ENCODE assay signal across 1 cellular context in the genomic region with DNA sequence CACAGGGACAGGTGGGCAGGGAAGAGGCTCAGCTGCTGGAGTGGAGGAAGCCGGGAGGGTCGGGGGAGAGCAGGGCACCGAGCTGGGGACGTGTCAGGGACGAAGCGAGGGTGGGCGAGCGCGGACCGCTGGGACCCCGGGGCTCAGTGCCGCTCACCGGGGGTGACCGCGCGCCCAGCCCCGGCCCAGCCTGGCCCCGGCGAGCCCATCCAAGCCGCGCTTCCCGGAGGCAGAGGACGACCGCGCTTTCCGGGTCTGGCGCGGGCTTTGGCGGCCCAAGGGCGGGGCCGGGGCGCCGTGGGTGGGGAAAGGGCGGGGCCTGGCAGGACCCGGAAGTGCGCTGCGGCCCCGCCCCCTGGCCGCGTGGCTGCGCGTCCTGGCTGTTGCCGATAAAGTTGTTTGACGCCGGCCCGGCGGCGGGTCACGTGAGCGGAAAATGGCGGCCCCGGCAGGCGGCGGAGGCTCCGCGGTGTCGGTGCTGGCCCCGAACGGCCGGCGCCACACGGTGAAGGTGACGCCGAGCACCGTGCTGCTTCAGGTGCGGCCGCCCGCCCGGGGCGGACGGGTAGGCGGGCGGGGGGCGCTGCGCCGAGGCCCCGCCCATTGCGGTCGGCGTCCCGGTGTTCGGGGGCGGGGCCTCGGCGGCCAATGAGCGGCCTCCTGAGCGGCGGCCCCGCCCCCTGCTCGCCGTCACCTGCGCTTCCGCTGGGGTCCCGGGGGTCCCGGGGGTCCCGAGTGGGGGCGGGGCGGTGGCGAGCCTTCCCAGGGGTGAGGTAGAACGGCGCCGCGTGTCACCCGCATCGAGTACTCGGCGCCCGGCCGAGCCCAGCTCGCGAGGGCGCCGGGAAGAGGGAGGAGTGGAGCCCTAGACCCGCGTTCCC.
TF ChIP-seq lines count a peak whose summit lies in the region.

A gene with protein sequence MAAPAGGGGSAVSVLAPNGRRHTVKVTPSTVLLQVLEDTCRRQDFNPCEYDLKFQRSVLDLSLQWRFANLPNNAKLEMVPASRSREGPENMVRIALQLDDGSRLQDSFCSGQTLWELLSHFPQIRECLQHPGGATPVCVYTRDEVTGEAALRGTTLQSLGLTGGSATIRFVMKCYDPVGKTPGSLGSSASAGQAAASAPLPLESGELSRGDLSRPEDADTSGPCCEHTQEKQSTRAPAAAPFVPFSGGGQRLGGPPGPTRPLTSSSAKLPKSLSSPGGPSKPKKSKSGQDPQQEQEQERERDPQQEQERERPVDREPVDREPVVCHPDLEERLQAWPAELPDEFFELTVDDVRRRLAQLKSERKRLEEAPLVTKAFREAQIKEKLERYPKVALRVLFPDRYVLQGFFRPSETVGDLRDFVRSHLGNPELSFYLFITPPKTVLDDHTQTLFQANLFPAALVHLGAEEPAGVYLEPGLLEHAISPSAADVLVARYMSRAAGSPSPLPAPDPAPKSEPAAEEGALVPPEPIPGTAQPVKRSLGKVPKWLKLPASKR (plus strand): TSS at position 419 of the 881 bp plus-strand sequence. CDS start 18 bp downstream, at position 437.

TF ChIP-seq in HEK293, 187 proteins besides CTCF, POLR2A, EP300 and RAD21 (continued from another document and continues in another):
- TF ChIP-seq, protein P1, sequence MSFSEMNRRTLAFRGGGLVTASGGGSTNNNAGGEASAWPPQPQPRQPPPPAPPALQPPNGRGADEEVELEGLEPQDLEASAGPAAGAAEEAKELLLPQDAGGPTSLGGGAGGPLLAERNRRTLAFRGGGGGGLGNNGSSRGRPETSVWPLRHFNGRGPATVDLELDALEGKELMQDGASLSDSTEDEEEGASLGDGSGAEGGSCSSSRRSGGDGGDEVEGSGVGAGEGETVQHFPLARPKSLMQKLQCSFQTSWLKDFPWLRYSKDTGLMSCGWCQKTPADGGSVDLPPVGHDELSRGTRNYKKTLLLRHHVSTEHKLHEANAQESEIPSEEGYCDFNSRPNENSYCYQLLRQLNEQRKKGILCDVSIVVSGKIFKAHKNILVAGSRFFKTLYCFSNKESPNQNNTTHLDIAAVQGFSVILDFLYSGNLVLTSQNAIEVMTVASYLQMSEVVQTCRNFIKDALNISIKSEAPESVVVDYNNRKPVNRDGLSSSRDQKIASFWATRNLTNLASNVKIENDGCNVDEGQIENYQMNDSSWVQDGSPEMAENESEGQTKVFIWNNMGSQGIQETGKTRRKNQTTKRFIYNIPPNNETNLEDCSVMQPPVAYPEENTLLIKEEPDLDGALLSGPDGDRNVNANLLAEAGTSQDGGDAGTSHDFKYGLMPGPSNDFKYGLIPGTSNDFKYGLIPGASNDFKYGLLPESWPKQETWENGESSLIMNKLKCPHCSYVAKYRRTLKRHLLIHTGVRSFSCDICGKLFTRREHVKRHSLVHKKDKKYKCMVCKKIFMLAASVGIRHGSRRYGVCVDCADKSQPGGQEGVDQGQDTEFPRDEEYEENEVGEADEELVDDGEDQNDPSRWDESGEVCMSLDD (tag by site-specific recombination; IDR thresholded peaks at IDR 0.05): peak; percentile 84; the same call in 1 of the 2 replicates
- TF ChIP-seq ZNF211 (tag by site-specific recombination; IDR thresholded peaks at IDR 0.05; ENCODE audit: low read depth) (no peak), SP2 (tag by site-specific recombination; IDR thresholded peaks at IDR 0.05) (peak; percentile 46), ZBTB21 (tag by site-specific recombination; IDR thresholded peaks at IDR 0.05) (no peak), ZNF239 (tag by site-specific recombination; IDR thresholded peaks at IDR 0.05) (0 out of 2 replicates have a peak, but pooled peaks have one; percentile 30), ZNF266 (tag by site-specific recombination; IDR thresholded peaks at IDR 0.05; ENCODE audit: low read depth) (no peak), ZNF664 (tag by site-specific recombination; IDR thresholded peaks at IDR 0.05) (no peak), ZEB2 (tag by site-specific recombination; IDR thresholded peaks at IDR 0.05) (peak; percentile 81), EGR2 (tag by site-specific recombination; IDR thresholded peaks at IDR 0.05; ENCODE audit: low read depth) (0 out of 2 replicates have a peak, but pooled peaks have one; percentile 4), ZIC2 (tag by site-specific recombination; IDR thresholded peaks at IDR 0.05) (no peak), ZBTB8A (tag by site-specific recombination; IDR thresholded peaks at IDR 0.05) (0 out of 2 replicates have a peak, but pooled peaks have one; percentile 24), ZFP3 (tag by site-specific recombination; IDR thresholded peaks at IDR 0.05; ENCODE audit: low read depth) (no peak), KLF10 (tag by site-specific recombination; IDR thresholded peaks at IDR 0.05) (peak; percentile 99), IKZF3 (tag by site-specific recombination; IDR thresholded peaks at IDR 0.05) (peak; percentile 77), ZNF24 (tag by site-specific recombination; IDR thresholded peaks at IDR 0.05) (no peak), ZNF654 (tag by site-specific recombination; IDR thresholded peaks at IDR 0.05; ENCODE audit: low read depth) (no peak), SP7 (tag by site-specific recombination; IDR thresholded peaks at IDR 0.05) (0 out of 2 replicates have a peak, but pooled peaks have one; percentile 31), ZNF221 (tag by site-specific recombination; IDR thresholded peaks at IDR 0.05; ENCODE audit: borderline replicate concordance) (no peak), ZNF660 (tag by site-specific recombination; IDR thresholded peaks at IDR 0.05) (peak; percentile 95), YY2 (tag by site-specific recombination; IDR thresholded peaks at IDR 0.05) (peak; percentile 73; the same call in 1 of the 2 replicates), ZNF121 (tag by site-specific recombination; IDR thresholded peaks at IDR 0.05) (0 out of 2 replicates have a peak, but pooled peaks have one; percentile 19), ZNF112 (tag by site-specific recombination; IDR thresholded peaks at IDR 0.05) (no peak), ZNF223 (tag by site-specific recombination; IDR thresholded peaks at IDR 0.05) (0 out of 2 replicates have a peak, but pooled peaks have one; percentile 42), ZBTB48 (tag by site-specific recombination; IDR thresholded peaks at IDR 0.05) (peak; percentile 91), WT1 (tag by site-specific recombination; IDR thresholded peaks at IDR 0.05) (no peak), ZNF596 (tag by site-specific recombination; IDR thresholded peaks at IDR 0.05) (no peak), ZFP37 (tag by site-specific recombination; IDR thresholded peaks at IDR 0.05) (0 out of 2 replicates have a peak, but pooled peaks have one; percentile 58), ZNF174 (tag by site-specific recombination; IDR thresholded peaks at IDR 0.05) (no peak), ZFHX2 (tag by site-specific recombination; conservative IDR thresholded peaks at IDR 0.05) (peak; percentile 57), RBAK (tag by site-specific recombination; IDR thresholded peaks at IDR 0.05) (no peak), ZNF341 (tag by site-specific recombination; IDR thresholded peaks at IDR 0.05; ENCODE audit: low read depth) (no peak), ZNF138 (tag by site-specific recombination; IDR thresholded peaks at IDR 0.05; ENCODE audit: borderline replicate concordance) (no peak), ZNF670 (tag by site-specific recombination; IDR thresholded peaks at IDR 0.05; ENCODE audit: low read depth) (no peak), KLF16 (tag by site-specific recombination; IDR thresholded peaks at IDR 0.05) (peak; percentile 82; the same call in 1 of the 2 replicates), ZBTB7A (tag by site-specific recombination; IDR thresholded peaks at IDR 0.05; ENCODE audit: low read depth) (peak; percentile 97), KLF1 (tag by site-specific recombination; IDR thresholded peaks at IDR 0.05) (peak; percentile 71; the same call in 1 of the 2 replicates), ZNF837 (tag by site-specific recombination; IDR thresholded peaks at IDR 0.05) (no peak), ZSCAN30 (tag by site-specific recombination; IDR thresholded peaks at IDR 0.05) (peak; percentile 96), GLIS2 (tag by site-specific recombination; IDR thresholded peaks at IDR 0.05) (peak; percentile 78), KLF9 (tag by site-specific recombination; IDR thresholded peaks at IDR 0.05; ENCODE audit: low read depth) (peak; percentile 85)
- TF ChIP-seq, protein P2, sequence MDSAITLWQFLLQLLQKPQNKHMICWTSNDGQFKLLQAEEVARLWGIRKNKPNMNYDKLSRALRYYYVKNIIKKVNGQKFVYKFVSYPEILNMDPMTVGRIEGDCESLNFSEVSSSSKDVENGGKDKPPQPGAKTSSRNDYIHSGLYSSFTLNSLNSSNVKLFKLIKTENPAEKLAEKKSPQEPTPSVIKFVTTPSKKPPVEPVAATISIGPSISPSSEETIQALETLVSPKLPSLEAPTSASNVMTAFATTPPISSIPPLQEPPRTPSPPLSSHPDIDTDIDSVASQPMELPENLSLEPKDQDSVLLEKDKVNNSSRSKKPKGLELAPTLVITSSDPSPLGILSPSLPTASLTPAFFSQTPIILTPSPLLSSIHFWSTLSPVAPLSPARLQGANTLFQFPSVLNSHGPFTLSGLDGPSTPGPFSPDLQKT (IDR thresholded peaks at IDR 0.05; ENCODE audit: borderline replicate concordance, low read depth, low read length): peak; percentile 62; the same call in 1 of the 2 replicates
- TF ChIP-seq, protein P3, sequence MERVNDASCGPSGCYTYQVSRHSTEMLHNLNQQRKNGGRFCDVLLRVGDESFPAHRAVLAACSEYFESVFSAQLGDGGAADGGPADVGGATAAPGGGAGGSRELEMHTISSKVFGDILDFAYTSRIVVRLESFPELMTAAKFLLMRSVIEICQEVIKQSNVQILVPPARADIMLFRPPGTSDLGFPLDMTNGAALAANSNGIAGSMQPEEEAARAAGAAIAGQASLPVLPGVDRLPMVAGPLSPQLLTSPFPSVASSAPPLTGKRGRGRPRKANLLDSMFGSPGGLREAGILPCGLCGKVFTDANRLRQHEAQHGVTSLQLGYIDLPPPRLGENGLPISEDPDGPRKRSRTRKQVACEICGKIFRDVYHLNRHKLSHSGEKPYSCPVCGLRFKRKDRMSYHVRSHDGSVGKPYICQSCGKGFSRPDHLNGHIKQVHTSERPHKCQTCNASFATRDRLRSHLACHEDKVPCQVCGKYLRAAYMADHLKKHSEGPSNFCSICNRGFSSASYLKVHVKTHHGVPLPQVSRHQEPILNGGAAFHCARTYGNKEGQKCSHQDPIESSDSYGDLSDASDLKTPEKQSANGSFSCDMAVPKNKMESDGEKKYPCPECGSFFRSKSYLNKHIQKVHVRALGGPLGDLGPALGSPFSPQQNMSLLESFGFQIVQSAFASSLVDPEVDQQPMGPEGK (tag by site-specific recombination; IDR thresholded peaks at IDR 0.05): peak; percentile 90
- TF ChIP-seq, protein P4, sequence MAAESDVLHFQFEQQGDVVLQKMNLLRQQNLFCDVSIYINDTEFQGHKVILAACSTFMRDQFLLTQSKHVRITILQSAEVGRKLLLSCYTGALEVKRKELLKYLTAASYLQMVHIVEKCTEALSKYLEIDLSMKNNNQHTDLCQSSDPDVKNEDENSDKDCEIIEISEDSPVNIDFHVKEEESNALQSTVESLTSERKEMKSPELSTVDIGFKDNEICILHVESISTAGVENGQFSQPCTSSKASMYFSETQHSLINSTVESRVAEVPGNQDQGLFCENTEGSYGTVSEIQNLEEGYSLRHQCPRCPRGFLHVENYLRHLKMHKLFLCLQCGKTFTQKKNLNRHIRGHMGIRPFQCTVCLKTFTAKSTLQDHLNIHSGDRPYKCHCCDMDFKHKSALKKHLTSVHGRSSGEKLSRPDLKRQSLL (tag by site-specific recombination; IDR thresholded peaks at IDR 0.05): peak; percentile 26; the same call in 1 of the 2 replicates
- TF ChIP-seq, protein P5, sequence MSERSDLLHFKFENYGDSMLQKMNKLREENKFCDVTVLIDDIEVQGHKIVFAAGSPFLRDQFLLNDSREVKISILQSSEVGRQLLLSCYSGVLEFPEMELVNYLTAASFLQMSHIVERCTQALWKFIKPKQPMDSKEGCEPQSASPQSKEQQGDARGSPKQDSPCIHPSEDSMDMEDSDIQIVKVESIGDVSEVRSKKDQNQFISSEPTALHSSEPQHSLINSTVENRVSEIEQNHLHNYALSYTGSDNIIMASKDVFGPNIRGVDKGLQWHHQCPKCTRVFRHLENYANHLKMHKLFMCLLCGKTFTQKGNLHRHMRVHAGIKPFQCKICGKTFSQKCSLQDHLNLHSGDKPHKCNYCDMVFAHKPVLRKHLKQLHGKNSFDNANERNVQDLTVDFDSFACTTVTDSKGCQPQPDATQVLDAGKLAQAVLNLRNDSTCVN (tag by site-specific recombination; optimal IDR thresholded peaks at IDR 0.05): peak; percentile 68
- TF ChIP-seq, protein P6, sequence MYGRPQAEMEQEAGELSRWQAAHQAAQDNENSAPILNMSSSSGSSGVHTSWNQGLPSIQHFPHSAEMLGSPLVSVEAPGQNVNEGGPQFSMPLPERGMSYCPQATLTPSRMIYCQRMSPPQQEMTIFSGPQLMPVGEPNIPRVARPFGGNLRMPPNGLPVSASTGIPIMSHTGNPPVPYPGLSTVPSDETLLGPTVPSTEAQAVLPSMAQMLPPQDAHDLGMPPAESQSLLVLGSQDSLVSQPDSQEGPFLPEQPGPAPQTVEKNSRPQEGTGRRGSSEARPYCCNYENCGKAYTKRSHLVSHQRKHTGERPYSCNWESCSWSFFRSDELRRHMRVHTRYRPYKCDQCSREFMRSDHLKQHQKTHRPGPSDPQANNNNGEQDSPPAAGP (tag by site-specific recombination; IDR thresholded peaks at IDR 0.05): 0 out of 2 replicates have a peak, but pooled peaks have one; percentile 52
- TF ChIP-seq, protein P7, sequence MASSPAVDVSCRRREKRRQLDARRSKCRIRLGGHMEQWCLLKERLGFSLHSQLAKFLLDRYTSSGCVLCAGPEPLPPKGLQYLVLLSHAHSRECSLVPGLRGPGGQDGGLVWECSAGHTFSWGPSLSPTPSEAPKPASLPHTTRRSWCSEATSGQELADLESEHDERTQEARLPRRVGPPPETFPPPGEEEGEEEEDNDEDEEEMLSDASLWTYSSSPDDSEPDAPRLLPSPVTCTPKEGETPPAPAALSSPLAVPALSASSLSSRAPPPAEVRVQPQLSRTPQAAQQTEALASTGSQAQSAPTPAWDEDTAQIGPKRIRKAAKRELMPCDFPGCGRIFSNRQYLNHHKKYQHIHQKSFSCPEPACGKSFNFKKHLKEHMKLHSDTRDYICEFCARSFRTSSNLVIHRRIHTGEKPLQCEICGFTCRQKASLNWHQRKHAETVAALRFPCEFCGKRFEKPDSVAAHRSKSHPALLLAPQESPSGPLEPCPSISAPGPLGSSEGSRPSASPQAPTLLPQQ (tag by site-specific recombination; IDR thresholded peaks at IDR 0.05): peak; percentile 59; the same call in 1 of the 2 replicates
- TF ChIP-seq, protein P8, sequence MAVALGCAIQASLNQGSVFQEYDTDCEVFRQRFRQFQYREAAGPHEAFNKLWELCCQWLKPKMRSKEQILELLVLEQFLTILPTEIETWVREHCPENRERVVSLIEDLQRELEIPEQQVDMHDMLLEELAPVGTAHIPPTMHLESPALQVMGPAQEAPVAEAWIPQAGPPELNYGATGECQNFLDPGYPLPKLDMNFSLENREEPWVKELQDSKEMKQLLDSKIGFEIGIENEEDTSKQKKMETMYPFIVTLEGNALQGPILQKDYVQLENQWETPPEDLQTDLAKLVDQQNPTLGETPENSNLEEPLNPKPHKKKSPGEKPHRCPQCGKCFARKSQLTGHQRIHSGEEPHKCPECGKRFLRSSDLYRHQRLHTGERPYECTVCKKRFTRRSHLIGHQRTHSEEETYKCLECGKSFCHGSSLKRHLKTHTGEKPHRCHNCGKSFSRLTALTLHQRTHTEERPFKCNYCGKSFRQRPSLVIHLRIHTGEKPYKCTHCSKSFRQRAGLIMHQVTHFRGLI (tag by site-specific recombination; IDR thresholded peaks at IDR 0.05): peak; percentile 86; the same call in 1 of the 2 replicates
